In genomic region chr16:49061315-49061714, GRCh38 we compare ENCODE assay signal across 20 cellular contexts.
DNase-seq lines count a peak whose midpoint lies in the region; ATAC-seq and TF ChIP-seq lines count a peak whose summit lies in the region.
"Had no signal": no experiment of that assay in that cellular context is flagged by ENCODE, and none has a peak within 500 bp of the region (broad histone marks: within the 10 kb centered on the region; RNA-seq: fewer than 3 reads in every experiment).

No MANE protein-coding gene starts in this region.

- DNase-seq in Right ventricle myocardium inferior (ENCODE audit: missing footprints), result no peak
- DNase-seq in right atrium auricular region (ENCODE audit: low spot score), result no peak
- DNase-seq in heart left ventricle, result peak in 4 of 5 donors; percentile 43 to 69 (median 48)
- no peak for DNase-seq in psoas muscle
- no peak for DNase-seq in medulla oblongata (ENCODE audit: extremely low spot score)
- no peak for DNase-seq in Caco-2
- DNase-seq: 8988T, ACHN, DMS153, DND-41, KBM-7, MV-4-11, NCI-H1105, NCI-H1436 treated with DMSO at 0.1 percent for 48 hours, NCI-H187 treated with DMSO at 0.1 percent for 48 hours, NCI-H526 treated with DMSO at 0.1 percent for 48 hours, PC-9, SHP77 had no signal

- ATAC-seq in Right ventricle myocardium inferior (peak; percentile 97), heart left ventricle (peak; percentile 96 to 99 (median 98)), psoas muscle (peak; percentile 81 to 93 (median 88)), GM18861 (IDR thresholded peaks at IDR 0.05; ENCODE audit: unreplicated experiment) (no peak)
- ATAC-seq: HCT116 had no signal

- H3K27me3 ChIP-seq in right atrium auricular region, result no peaks in the 10 kb centered on the region
- H3K27me3 ChIP-seq in heart left ventricle, result no peaks in the 10 kb centered on the region
- no peaks in the 10 kb centered on the region for H3K27me3 ChIP-seq in psoas muscle (ENCODE audit: insufficient read depth in 3 of 3, low read length in 2 of 3)
- H3K27me3 ChIP-seq in Caco-2 (replicated peaks; ENCODE audit: control insufficient read depth, insufficient read depth, low read length), result no peaks in the 10 kb centered on the region

- H3K4me1 ChIP-seq in right atrium auricular region (no peaks in the 10 kb centered on the region), heart left ventricle (peaks cover 0 to 6% (median 0%) of the 10 kb centered on the region in 12 donors), psoas muscle (peaks cover 5% of the 10 kb centered on the region), Caco-2 (no peaks in the 10 kb centered on the region)

- peaks cover 2% of the 10 kb centered on the region for H3K27me3 Mint-ChIP-seq in Caco-2 (ENCODE audit: insufficient read depth, unreplicated experiment)

- H3K36me3 ChIP-seq in right atrium auricular region (no peaks in the 10 kb centered on the region), heart left ventricle (no peaks in the 10 kb centered on the region), psoas muscle (ENCODE audit: insufficient read depth in 1 of 2, low read depth in 1 of 2) (no peaks in the 10 kb centered on the region), Caco-2 (ENCODE audit: control insufficient read depth, insufficient read depth, low read length) (no peaks in the 10 kb centered on the region)

- BruUV-seq in Caco-2 (replicated peaks; lab: Mats Ljungman, UMichigan), result no TSS peak

- H3K9me3 ChIP-seq in right atrium auricular region (no peaks in the 10 kb centered on the region), heart left ventricle (no peaks in the 10 kb centered on the region), psoas muscle (no peaks in the 10 kb centered on the region), Caco-2 (no peaks in the 10 kb centered on the region)

- no peak overlapping the region for H3K4me3 Mint-ChIP-seq in Caco-2 (ENCODE audit: unreplicated experiment)

- POLR2A ChIA-PET in Caco-2 (lab: Charles Lee), result no interaction called here

- H3K27ac Mint-ChIP-seq in Caco-2 (ENCODE audit: unreplicated experiment), result no peak overlapping the region

- WGBS in heart left ventricle, 4 donors, result 44 to 66% (median 54%) methylated on average over 3 of the region's 3 CpGs
- WGBS in psoas muscle, 3 donors, result 10 to 31% (median 23%) methylated on average over 3 of the region's 3 CpGs

- TF ChIP-seq CTCF in right atrium auricular region (IDR thresholded peaks at IDR 0.05) (no peak), heart left ventricle (IDR thresholded peaks at IDR 0.05) (no peak), psoas muscle (IDR thresholded peaks at IDR 0.05) (no peak), Caco-2 (IDR thresholded peaks at IDR 0.05; ENCODE audit: insufficient read depth in 1 of 2, low read depth in 1 of 2, low read length in 1 of 2, severe bottlenecking in 1 of 2, unreplicated experiment in 1 of 2) (no peak)

- no peak overlapping the region for H3K4me3 ChIP-seq in right atrium auricular region
- no peak overlapping the region for H3K4me3 ChIP-seq in heart left ventricle
- H3K4me3 ChIP-seq in psoas muscle, result no peak overlapping the region
- no peak overlapping the region for H3K4me3 ChIP-seq in Caco-2 (ENCODE audit: low read depth, low read length)
- H3K4me3 ChIP-seq: PC-9 had no signal

- intact Hi-C loops in Right ventricle myocardium inferior (cut with DNase I), result no loop called here
- intact Hi-C loops in heart left ventricle (cut with DNase I), result no loop called here
- intact Hi-C loops in psoas muscle (cut with DNase I), result no loop called here
- intact Hi-C loops in Caco-2 (cut with micrococcal nuclease; ENCODE audit: unreplicated experiment), result no loop called here

- no peaks in the 10 kb centered on the region for H3K9me3 Mint-ChIP-seq in Caco-2 (ENCODE audit: unreplicated experiment)

- H3K27ac ChIP-seq in right atrium auricular region (no peak overlapping the region), heart left ventricle (no peak overlapping the region), psoas muscle (no peak overlapping the region)
- H3K27ac ChIP-seq: PC-9 had no signal

- CTCF ChIA-PET in Caco-2 (lab: Charles Lee), result no interaction called here

- no peaks in the 10 kb centered on the region for H3K4me1 Mint-ChIP-seq in Caco-2 (ENCODE audit: low read depth, unreplicated experiment)

- no peak for TF ChIP-seq POLR2A in heart left ventricle (IDR thresholded peaks at IDR 0.05)

- no peaks in the 10 kb centered on the region for H3K36me3 Mint-ChIP-seq in Caco-2 (ENCODE audit: insufficient read depth, unreplicated experiment)

Comparison
In these comparisons a context has a peak if more than half of its experiments do, and no peak if none do; other contexts are left out.
1. DNase-seq: peak in heart left ventricle (4 of 5); none in Right ventricle myocardium inferior (single experiment), right atrium auricular region (single experiment), psoas muscle (0 of 2), medulla oblongata (single experiment) and Caco-2 (0 of 2).